8 cellular contexts compared by ENCODE assay signal in genomic region chr13:33285420-33286124, GRCh38. TPM values are rescaled to one million over a fixed set of nuclear protein-coding genes. Genes with fewer than 3 reads are reported as not detected.
A peak's percentile ranks its signal among the peaks of the same experiment; 100 is the strongest.
DNase-seq lines count a peak whose midpoint lies in the region; ATAC-seq, FAIRE-seq and TF ChIP-seq lines count a peak whose summit lies in the region.

A gene with protein sequence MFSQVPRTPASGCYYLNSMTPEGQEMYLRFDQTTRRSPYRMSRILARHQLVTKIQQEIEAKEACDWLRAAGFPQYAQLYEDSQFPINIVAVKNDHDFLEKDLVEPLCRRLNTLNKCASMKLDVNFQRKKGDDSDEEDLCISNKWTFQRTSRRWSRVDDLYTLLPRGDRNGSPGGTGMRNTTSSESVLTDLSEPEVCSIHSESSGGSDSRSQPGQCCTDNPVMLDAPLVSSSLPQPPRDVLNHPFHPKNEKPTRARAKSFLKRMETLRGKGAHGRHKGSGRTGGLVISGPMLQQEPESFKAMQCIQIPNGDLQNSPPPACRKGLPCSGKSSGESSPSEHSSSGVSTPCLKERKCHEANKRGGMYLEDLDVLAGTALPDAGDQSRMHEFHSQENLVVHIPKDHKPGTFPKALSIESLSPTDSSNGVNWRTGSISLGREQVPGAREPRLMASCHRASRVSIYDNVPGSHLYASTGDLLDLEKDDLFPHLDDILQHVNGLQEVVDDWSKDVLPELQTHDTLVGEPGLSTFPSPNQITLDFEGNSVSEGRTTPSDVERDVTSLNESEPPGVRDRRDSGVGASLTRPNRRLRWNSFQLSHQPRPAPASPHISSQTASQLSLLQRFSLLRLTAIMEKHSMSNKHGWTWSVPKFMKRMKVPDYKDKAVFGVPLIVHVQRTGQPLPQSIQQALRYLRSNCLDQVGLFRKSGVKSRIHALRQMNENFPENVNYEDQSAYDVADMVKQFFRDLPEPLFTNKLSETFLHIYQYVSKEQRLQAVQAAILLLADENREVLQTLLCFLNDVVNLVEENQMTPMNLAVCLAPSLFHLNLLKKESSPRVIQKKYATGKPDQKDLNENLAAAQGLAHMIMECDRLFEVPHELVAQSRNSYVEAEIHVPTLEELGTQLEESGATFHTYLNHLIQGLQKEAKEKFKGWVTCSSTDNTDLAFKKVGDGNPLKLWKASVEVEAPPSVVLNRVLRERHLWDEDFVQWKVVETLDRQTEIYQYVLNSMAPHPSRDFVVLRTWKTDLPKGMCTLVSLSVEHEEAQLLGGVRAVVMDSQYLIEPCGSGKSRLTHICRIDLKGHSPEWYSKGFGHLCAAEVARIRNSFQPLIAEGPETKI (minus strand): TSS chr13:33285755. CDS start chr13:33285638, 117 bp downstream.

- FAIRE-seq in pancreas (lab: Jason Lieb, UNC), result peak; percentile 78

- no peaks in the 10 kb centered on the region for H3K36me3 ChIP-seq in pancreas

- WGBS in right cardiac atrium, result 1% methylated on average over 20 of the region's 20 CpGs
- WGBS in pancreas, 2 donors, result 0 to 1% methylated on average over 20 of the region's 20 CpGs

- ATAC-seq in HG02870 (IDR thresholded peaks at IDR 0.05; ENCODE audit: unreplicated experiment) (peak; percentile 76), right cardiac atrium (peak; percentile 97 to 98), pancreas (peak; percentile 95 to 97 (median 96))

- H3K4me3 ChIP-seq in right cardiac atrium (ENCODE audit: low read length) (peak within 1 kb of the TSS; percentile 85), pancreas (peak within 1 kb of the TSS; percentile 10 to 66 (median 50))

- H3K9me3 ChIP-seq in right cardiac atrium (ENCODE audit: control insufficient read depth, low read length) (no peaks in the 10 kb centered on the region), pancreas (no peaks in the 10 kb centered on the region)

- TF ChIP-seq CTCF in GM13977 (IDR thresholded peaks at IDR 0.05; ENCODE audit: extremely low read depth, insufficient read depth, missing control alignments) (no peak), pancreas (IDR thresholded peaks at IDR 0.05) (peak in 1 of 4 donors; percentile 27)

- H3K27me3 ChIP-seq in right cardiac atrium (ENCODE audit: control insufficient read depth, insufficient read depth) (no peaks in the 10 kb centered on the region), pancreas (no peaks in the 10 kb centered on the region)

- H3K27ac ChIP-seq in right cardiac atrium (ENCODE audit: low read length), result peak within 1 kb of the TSS; percentile 96
- H3K27ac ChIP-seq in pancreas, result peak within 1 kb of the TSS; percentile 73 to 89 (median 84)

- peaks cover 3% of the 10 kb centered on the region for H3K4me1 ChIP-seq in right cardiac atrium (ENCODE audit: control insufficient read depth, insufficient read depth, low read length)
- peaks cover 0 to 20% (median 8%) of the 10 kb centered on the region in 3 donors for H3K4me1 ChIP-seq in pancreas

- peak; percentile 95 for DNase-seq in AG08396 (ENCODE audit: low spot score)
- DNase-seq in GM13977 (ENCODE audit: low spot score), result peak; percentile 32
- DNase-seq in NCI-H526 (lab: John Stamatoyannopoulos, UW), result peak; percentile 48 to 83
- DNase-seq in astrocyte of the hippocampus (ENCODE audit: low read depth, low spot score), result peak; percentile 99
- peak; percentile 94 to 97 (median 95) for DNase-seq in right cardiac atrium
- peak; percentile 85 to 94 (median 89) for DNase-seq in pancreas
- no peak for DNase-seq in UCSD-AML1 (lab: John Stamatoyannopoulos, UW; ENCODE audit: unreplicated experiment)

- in situ Hi-C loops in GM13977 (cut with MboI; ENCODE audit: low pct_unique_long_range_greater_than_20kb, low sequenced_read_pairs, unreplicated experiment), result no loop called here

- intact Hi-C loops in right cardiac atrium (cut with DNase I), result loop anchor here in 3 of 4 donors (5.0 to 10.0 kb wide), 2 partner anchors 51 to 257 kb away; no protein-coding TSS in a partner anchor
- intact Hi-C loops in pancreas (cut with DNase I), result no loop called here

RNA-seq across cellular contexts. Expression of the gene that starts here (rescaled TPM):
- total RNA-seq in right cardiac atrium, result 10 to 100 TPM; 26.1 to 35.7 (median 30.7) TPM
- polyA plus RNA-seq in right cardiac atrium, result 9.6 TPM
- total RNA-seq in pancreas, result 10 to 100 TPM; 16.0 to 29.4 (median 19.9) TPM
- polyA plus RNA-seq in pancreas, result 1 to 10 TPM; 7.8 to 9.7 TPM

Comparison
In these comparisons a context has a peak if more than half of its experiments do, and no peak if none do; other contexts are left out.
1. intact Hi-C loops: an anchor here in right cardiac atrium (5.0 to 10.0 kb wide); none called in pancreas.